Comparison of ENCODE assay signal across 8 cellular contexts in genomic region chr10:35194906-35195305, GRCh38.
A peak's percentile ranks its signal among the peaks of the same experiment; 100 is the strongest.
DNase-seq lines count a peak whose midpoint lies in the region; ATAC-seq and TF ChIP-seq lines count a peak whose summit lies in the region.

No MANE protein-coding gene starts in this region.

- in situ Hi-C loops in astrocyte of the cerebellum (cut with HindIII; ENCODE audit: low sequenced_read_pairs): no loop called here

- ATAC-seq in lower lobe of right lung (peak; percentile 17 to 18), HG03045 (IDR thresholded peaks at IDR 0.05; ENCODE audit: unreplicated experiment) (no peak)

- WGBS in thyroid gland, 2 donors: 90 to 91% methylated on average over 1 of the region's 1 CpG

- TF ChIP-seq CTCF in astrocyte of the cerebellum (IDR thresholded peaks at IDR 0.05; ENCODE audit: low read depth, low read length, missing control alignments) (no peak), lower lobe of right lung (IDR thresholded peaks at IDR 0.05) (no peak), thyroid gland (IDR thresholded peaks at IDR 0.05) (no peak)

- H3K27me3 ChIP-seq in lower lobe of right lung (ENCODE audit: low read depth) (no peaks in the 10 kb centered on the region), thyroid gland (no peaks in the 10 kb centered on the region)

- intact Hi-C loops in lower lobe of right lung (cut with DNase I) (no loop called here), thyroid gland (cut with DNase I) (loop anchor here (5.0 kb wide), 1 partner anchor 73 kb away; no protein-coding TSS in a partner anchor)

- H3K36me3 ChIP-seq in lower lobe of right lung (no peaks in the 10 kb centered on the region), thyroid gland (no peaks in the 10 kb centered on the region)

- H3K4me3 ChIP-seq in astrocyte of the cerebellum (ENCODE audit: low read depth, low read length) (peak overlapping the region; percentile 47), lower lobe of right lung (peak overlapping the region; percentile 51), thyroid gland (replicated peaks in 1 of 3) (no peak overlapping the region)

- H3K27ac ChIP-seq in lower lobe of right lung: peak overlapping the region; percentile 90
- peak overlapping the region; percentile 68 to 96 (median 93) for H3K27ac ChIP-seq in thyroid gland

- TF ChIP-seq POLR2A in thyroid gland (IDR thresholded peaks at IDR 0.05): no peak

- no peaks in the 10 kb centered on the region for H3K9me3 ChIP-seq in lower lobe of right lung
- no peaks in the 10 kb centered on the region for H3K9me3 ChIP-seq in thyroid gland

- H3K4me1 ChIP-seq in lower lobe of right lung: peaks cover 31% of the 10 kb centered on the region
- peaks cover 0 to 9% of the 10 kb centered on the region in 2 donors for H3K4me1 ChIP-seq in thyroid gland

- peak; percentile 43 for DNase-seq in EH (ENCODE audit: low read depth)
- peak; percentile 23 for DNase-seq in NCI-H510A treated with DMSO at 0.1 percent for 48 hours (lab: John Stamatoyannopoulos, UW)
- peak; percentile 20 for DNase-seq in astrocyte of the cerebellum (ENCODE audit: low read depth)
- DNase-seq in lower lobe of right lung: no peak
- no peak for DNase-seq in thyroid gland
- no peak for DNase-seq in COLO829 (ENCODE audit: low spot score)
- no peak for DNase-seq in AG08395 (ENCODE audit: low spot score)

Comparison
In these comparisons a context has a peak if more than half of its experiments do, and no peak if none do; other contexts are left out.
1. DNase-seq: peak in EH (single experiment), NCI-H510A treated with DMSO at 0.1 percent for 48 hours (single experiment) and astrocyte of the cerebellum (single experiment); none in lower lobe of right lung (single experiment), thyroid gland (0 of 2), COLO829 (single experiment) and AG08395 (single experiment).
2. H3K4me3 ChIP-seq: peak in astrocyte of the cerebellum (single experiment) and lower lobe of right lung (single experiment); none in thyroid gland (0 of 3).